33 cellular contexts compared by ENCODE assay signal in genomic region chr18:62786689-62787088, GRCh38.
"Had no signal": no experiment of that assay in that cellular context is flagged by ENCODE, and none has a peak within 500 bp of the region (broad histone marks: within the 10 kb centered on the region; RNA-seq: fewer than 3 reads in every experiment).

No MANE protein-coding gene starts in this region.

- H3K27ac ChIP-seq: brain microvascular endothelial cell, epithelial cell of prostate, esophagus squamous epithelium, WERI-Rb-1 had no signal

- FAIRE-seq: astrocyte, bronchial epithelial cell, colon, endometrium, endothelial cell of umbilical vein had no signal

- H3K36me3 ChIP-seq: brain microvascular endothelial cell, esophagus squamous epithelium, gastroesophageal sphincter, WERI-Rb-1 had no signal

- H3K27me3 ChIP-seq: brain microvascular endothelial cell, esophagus squamous epithelium, gastroesophageal sphincter had no signal

- ATAC-seq: activated CD4-positive, alpha-beta T cell treated with anti-CD3 and anti-CD28 coated beads for 36 hours; activated naive CD4-positive, alpha-beta T cell treated with anti-CD3 and anti-CD28 coated beads, Interleukin-2, amount 50 U/mL, for 72 hours; activated T-cell treated with anti-CD3 and anti-CD28 coated beads, Interleukin-2, amount 50 U/mL, for 72 hours; gastroesophageal sphincter; T-helper 17 cell had no signal

- H3K9me3 ChIP-seq: esophagus squamous epithelium, gastroesophageal sphincter had no signal

- DNase-seq: activated B cell treated with CpG ODN at 0.5 μM for 24 hours; activated CD4-positive, alpha-beta memory T cell treated with anti-CD3 and anti-CD28 coated beads, Interleukin-2, amount 10 ng/mL, durations not matched to agents 7 days and 5 days; activated CD4-positive, alpha-beta T cell treated with anti-CD3 and anti-CD28 coated beads for 36 hours; activated CD4-positive, alpha-beta T cell treated with anti-CD3 and anti-CD28 coated beads, Interleukin-2, amount 10 ng/mL, durations not matched to agents 24 days and 14 days; activated CD4-positive, CD25-positive, alpha-beta regulatory T cell treated with anti-CD3 and anti-CD28 coated beads, Interleukin-2, amount 50 U/mL, for 72 hours; activated CD8-positive, alpha-beta memory T cell treated with anti-CD3 and anti-CD28 coated beads, Interleukin-2, amount 50 U/mL, for 48 hours; activated gamma-delta T cell; activated naive CD4-positive, alpha-beta T cell; activated naive CD4-positive, alpha-beta T cell treated with anti-CD3 and anti-CD28 coated beads, Interleukin-2, amount 10 ng/mL, durations not matched to agents 7 days and 5 days; activated naive CD8-positive, alpha-beta T cell treated with anti-CD3 and anti-CD28 coated beads, Interleukin-2, amount 10 ng/mL, durations not matched to agents 7 days and 5 days; activated T-cell treated with anti-CD3 and anti-CD28 coated beads for 4 hours; activated T-cell treated with anti-CD3 and anti-CD28 coated beads, Interleukin-2, amount 50 U/mL, for 24 hours; activated T-cell treated with anti-CD3 and anti-CD28 coated beads, Interleukin-2, amount 50 U/mL, for 72 hours; anterior cingulate cortex; brain microvascular endothelial cell; cortex of kidney; dermis blood vessel endothelial cell; effector CD8-positive, alpha-beta T cell; esophagus squamous epithelium; foreskin melanocyte; head of caudate nucleus; T-helper 1 cell; T-helper 17 cell; T1000; WERI-Rb-1 had no signal

- H3K4me3 ChIP-seq: esophagus squamous epithelium, gastroesophageal sphincter had no signal
